ENCODE assay signal across 17 cellular contexts in genomic region chr7:86920154-86920553, GRCh38.
"Had no signal": no experiment of that assay in that cellular context is flagged by ENCODE, and none has a peak within 500 bp of the region (broad histone marks: within the 10 kb centered on the region; RNA-seq: fewer than 3 reads in every experiment).

No MANE protein-coding gene starts in this region.

- H3K9me3 Mint-ChIP-seq: endodermal cell; naive thymus-derived CD4-positive, alpha-beta T cell; nephron progenitor cell had no signal

- H3K27ac Mint-ChIP-seq: endodermal cell; naive thymus-derived CD4-positive, alpha-beta T cell; nephron progenitor cell had no signal

- H3K36me3 Mint-ChIP-seq: naive thymus-derived CD4-positive, alpha-beta T cell had no signal

- H3K4me1 Mint-ChIP-seq: naive thymus-derived CD4-positive, alpha-beta T cell; nephron progenitor cell had no signal

- H3K4me3 Mint-ChIP-seq: endodermal cell; naive thymus-derived CD4-positive, alpha-beta T cell; nephron progenitor cell had no signal

- ATAC-seq: heart left ventricle; left colon; naive thymus-derived CD4-positive, alpha-beta T cell had no signal

- DNase-seq: effector CD4-positive, alpha-beta T cell; endodermal cell; erythroblast; foreskin melanocyte; heart left ventricle; hippocampal formation; left colon; mammary epithelial cell; naive thymus-derived CD4-positive, alpha-beta T cell; nephron progenitor cell; posterior cingulate gyrus; sigmoid colon; stimulated activated CD4-positive, alpha-beta T cell treated with anti-CD3 and anti-CD28 coated beads, Interleukin-2, amount 100 ng/mL, for 24 hours; stimulated activated naive CD4-positive, alpha-beta T cell treated with Interleukin-2 at 50 U/mL for 16 hours; thyroid gland; upper lobe of left lung; uterus had no signal
